ENCODE assay signal across 2 cellular contexts in the genomic region with DNA sequence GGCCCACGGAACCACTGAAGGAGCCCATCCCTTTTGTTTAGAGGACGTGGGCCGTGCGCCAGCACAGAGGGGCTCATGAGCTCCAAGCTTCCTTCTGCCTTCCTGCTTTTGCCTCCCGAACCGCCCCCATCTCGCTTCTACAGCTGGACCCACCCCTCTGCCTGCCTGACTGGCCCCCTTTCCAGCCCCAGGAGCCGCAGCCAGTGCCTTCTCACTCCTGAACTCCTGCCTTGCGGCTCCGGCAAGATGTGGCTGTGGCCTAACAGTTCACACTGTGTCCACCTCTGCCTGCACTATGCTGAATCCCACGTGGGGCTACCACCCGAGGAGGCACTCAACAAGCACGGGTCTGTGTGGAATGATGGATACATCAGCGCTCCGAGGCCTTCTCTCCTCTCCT.
TF ChIP-seq lines count a peak whose summit lies in the region.

No MANE protein-coding gene starts in this region.

TF ChIP-seq in A549, 52 proteins besides CTCF, POLR2A, EP300 and RAD21:
- TF ChIP-seq EHMT2 (IDR thresholded peaks at IDR 0.05; ENCODE audit: low read depth) = no peak
- TF ChIP-seq PHF8 (IDR thresholded peaks at IDR 0.05; ENCODE audit: borderline replicate concordance, low read depth) = no peak
- TF ChIP-seq, protein P1, sequence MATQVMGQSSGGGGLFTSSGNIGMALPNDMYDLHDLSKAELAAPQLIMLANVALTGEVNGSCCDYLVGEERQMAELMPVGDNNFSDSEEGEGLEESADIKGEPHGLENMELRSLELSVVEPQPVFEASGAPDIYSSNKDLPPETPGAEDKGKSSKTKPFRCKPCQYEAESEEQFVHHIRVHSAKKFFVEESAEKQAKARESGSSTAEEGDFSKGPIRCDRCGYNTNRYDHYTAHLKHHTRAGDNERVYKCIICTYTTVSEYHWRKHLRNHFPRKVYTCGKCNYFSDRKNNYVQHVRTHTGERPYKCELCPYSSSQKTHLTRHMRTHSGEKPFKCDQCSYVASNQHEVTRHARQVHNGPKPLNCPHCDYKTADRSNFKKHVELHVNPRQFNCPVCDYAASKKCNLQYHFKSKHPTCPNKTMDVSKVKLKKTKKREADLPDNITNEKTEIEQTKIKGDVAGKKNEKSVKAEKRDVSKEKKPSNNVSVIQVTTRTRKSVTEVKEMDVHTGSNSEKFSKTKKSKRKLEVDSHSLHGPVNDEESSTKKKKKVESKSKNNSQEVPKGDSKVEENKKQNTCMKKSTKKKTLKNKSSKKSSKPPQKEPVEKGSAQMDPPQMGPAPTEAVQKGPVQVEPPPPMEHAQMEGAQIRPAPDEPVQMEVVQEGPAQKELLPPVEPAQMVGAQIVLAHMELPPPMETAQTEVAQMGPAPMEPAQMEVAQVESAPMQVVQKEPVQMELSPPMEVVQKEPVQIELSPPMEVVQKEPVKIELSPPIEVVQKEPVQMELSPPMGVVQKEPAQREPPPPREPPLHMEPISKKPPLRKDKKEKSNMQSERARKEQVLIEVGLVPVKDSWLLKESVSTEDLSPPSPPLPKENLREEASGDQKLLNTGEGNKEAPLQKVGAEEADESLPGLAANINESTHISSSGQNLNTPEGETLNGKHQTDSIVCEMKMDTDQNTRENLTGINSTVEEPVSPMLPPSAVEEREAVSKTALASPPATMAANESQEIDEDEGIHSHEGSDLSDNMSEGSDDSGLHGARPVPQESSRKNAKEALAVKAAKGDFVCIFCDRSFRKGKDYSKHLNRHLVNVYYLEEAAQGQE (IDR thresholded peaks at IDR 0.05) = no peak
- no peak for TF ChIP-seq RCOR1 (IDR thresholded peaks at IDR 0.05; ENCODE audit: low read depth, low read length)
- no peak for TF ChIP-seq HOXB13 (CRISPR knock-in tag; IDR thresholded peaks at IDR 0.05; ENCODE audit: low read depth)
TF ChIP-seq in A549: peak in this region for 0.

TF ChIP-seq in IMR-90, 13 proteins besides CTCF, POLR2A, EP300 and RAD21:
- no peak for TF ChIP-seq RCOR1 (IDR thresholded peaks at IDR 0.05; ENCODE audit: insufficient replicate concordance, low read length)
- TF ChIP-seq MXI1 (IDR thresholded peaks at IDR 0.05; ENCODE audit: borderline replicate concordance, low read depth, low read length) = no peak
- TF ChIP-seq MAFK (IDR thresholded peaks at IDR 0.05; ENCODE audit: low read depth, low read length) = no peak
- no peak for TF ChIP-seq FOS (IDR thresholded peaks at IDR 0.05; ENCODE audit: low read depth, low read length)
- TF ChIP-seq RFX5 (IDR thresholded peaks at IDR 0.05; ENCODE audit: low read depth, low read length) = no peak
- TF ChIP-seq BHLHE40 (IDR thresholded peaks at IDR 0.05; ENCODE audit: low read depth, low read length) = no peak
- TF ChIP-seq CEBPB (IDR thresholded peaks at IDR 0.05; ENCODE audit: low read depth, low read length) = no peak
- TF ChIP-seq, protein P2, sequence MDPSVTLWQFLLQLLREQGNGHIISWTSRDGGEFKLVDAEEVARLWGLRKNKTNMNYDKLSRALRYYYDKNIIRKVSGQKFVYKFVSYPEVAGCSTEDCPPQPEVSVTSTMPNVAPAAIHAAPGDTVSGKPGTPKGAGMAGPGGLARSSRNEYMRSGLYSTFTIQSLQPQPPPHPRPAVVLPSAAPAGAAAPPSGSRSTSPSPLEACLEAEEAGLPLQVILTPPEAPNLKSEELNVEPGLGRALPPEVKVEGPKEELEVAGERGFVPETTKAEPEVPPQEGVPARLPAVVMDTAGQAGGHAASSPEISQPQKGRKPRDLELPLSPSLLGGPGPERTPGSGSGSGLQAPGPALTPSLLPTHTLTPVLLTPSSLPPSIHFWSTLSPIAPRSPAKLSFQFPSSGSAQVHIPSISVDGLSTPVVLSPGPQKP (IDR thresholded peaks at IDR 0.05; ENCODE audit: borderline replicate concordance, low read depth, low read length) = no peak
- no peak for TF ChIP-seq NFE2L2 (IDR thresholded peaks at IDR 0.05; ENCODE audit: low read depth, low read length)
- TF ChIP-seq, protein P3, sequence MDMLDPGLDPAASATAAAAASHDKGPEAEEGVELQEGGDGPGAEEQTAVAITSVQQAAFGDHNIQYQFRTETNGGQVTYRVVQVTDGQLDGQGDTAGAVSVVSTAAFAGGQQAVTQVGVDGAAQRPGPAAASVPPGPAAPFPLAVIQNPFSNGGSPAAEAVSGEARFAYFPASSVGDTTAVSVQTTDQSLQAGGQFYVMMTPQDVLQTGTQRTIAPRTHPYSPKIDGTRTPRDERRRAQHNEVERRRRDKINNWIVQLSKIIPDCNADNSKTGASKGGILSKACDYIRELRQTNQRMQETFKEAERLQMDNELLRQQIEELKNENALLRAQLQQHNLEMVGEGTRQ (IDR thresholded peaks at IDR 0.05; ENCODE audit: low read depth, low read length) = no peak
- no peak for TF ChIP-seq MAZ (IDR thresholded peaks at IDR 0.05; ENCODE audit: borderline replicate concordance, low read depth, low read length)
- no peak for TF ChIP-seq SMC3 (IDR thresholded peaks at IDR 0.05; ENCODE audit: low read depth, low read length)
- TF ChIP-seq CHD1 (IDR thresholded peaks at IDR 0.05; ENCODE audit: low read depth, low read length) = no peak
TF ChIP-seq in IMR-90: peak in this region for 0.
